Comparison of ENCODE assay signal across 1 cellular context in the genomic region with DNA sequence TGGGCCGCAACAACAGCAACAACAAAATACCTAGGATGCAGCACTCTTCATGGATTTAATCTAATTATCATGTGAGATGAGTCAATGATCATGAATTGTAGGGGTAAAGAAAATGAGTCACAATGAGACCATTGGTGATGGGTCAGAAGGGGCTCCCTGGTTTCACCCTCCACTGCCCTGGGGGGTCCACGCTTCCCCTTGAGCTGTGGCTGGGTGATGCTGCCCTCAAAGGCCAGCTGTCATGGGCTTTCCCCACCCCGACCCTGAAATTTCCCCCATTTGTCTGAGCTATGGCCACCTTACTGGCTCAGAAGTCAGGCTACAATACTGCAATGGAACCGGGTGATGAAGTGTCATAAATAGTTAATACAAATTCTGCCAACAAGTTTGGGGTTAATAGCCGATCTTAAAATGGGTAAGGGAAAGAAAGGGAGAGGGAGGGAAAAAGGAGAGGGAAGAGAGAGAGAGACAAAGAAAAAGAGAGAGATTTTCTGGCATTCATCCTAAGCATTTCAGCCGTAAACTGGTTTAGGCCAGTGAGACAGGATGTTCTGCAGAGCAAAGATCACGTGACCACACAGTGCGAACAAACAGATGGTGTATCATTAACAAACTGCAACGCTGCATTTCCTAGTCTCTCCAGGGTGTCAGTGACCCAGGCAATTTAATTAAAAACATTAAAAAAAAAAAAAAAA.
TF ChIP-seq lines count a peak whose summit lies in the region.

No MANE protein-coding gene starts in this region.

TF ChIP-seq in GM23338, 12 proteins besides CTCF, POLR2A, EP300 and RAD21 (continued from another document):
- TF ChIP-seq, protein P1, sequence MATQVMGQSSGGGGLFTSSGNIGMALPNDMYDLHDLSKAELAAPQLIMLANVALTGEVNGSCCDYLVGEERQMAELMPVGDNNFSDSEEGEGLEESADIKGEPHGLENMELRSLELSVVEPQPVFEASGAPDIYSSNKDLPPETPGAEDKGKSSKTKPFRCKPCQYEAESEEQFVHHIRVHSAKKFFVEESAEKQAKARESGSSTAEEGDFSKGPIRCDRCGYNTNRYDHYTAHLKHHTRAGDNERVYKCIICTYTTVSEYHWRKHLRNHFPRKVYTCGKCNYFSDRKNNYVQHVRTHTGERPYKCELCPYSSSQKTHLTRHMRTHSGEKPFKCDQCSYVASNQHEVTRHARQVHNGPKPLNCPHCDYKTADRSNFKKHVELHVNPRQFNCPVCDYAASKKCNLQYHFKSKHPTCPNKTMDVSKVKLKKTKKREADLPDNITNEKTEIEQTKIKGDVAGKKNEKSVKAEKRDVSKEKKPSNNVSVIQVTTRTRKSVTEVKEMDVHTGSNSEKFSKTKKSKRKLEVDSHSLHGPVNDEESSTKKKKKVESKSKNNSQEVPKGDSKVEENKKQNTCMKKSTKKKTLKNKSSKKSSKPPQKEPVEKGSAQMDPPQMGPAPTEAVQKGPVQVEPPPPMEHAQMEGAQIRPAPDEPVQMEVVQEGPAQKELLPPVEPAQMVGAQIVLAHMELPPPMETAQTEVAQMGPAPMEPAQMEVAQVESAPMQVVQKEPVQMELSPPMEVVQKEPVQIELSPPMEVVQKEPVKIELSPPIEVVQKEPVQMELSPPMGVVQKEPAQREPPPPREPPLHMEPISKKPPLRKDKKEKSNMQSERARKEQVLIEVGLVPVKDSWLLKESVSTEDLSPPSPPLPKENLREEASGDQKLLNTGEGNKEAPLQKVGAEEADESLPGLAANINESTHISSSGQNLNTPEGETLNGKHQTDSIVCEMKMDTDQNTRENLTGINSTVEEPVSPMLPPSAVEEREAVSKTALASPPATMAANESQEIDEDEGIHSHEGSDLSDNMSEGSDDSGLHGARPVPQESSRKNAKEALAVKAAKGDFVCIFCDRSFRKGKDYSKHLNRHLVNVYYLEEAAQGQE (IDR thresholded peaks at IDR 0.05; ENCODE audit: unreplicated experiment), result no peak
TF ChIP-seq in GM23338: peak in this region for 0.
